ENCODE assay signal across 8 cellular contexts in genomic region chr1:89994231-89994804, GRCh38. TPM values are rescaled to one million over a fixed set of nuclear protein-coding genes. Genes with fewer than 3 reads are reported as not detected.
DNase-seq lines count a peak whose midpoint lies in the region; ATAC-seq and TF ChIP-seq lines count a peak whose summit lies in the region.

No MANE protein-coding gene starts in this region.

- H3K27me3 ChIP-seq in lung (ENCODE audit: control insufficient read depth, insufficient read depth) = no peaks in the 10 kb centered on the region

- H3K27me3 Mint-ChIP-seq in activated T-cell treated with anti-CD3 and anti-CD28 coated beads, Interleukin-2, amount 50 U/mL, for 72 hours (ENCODE audit: low read depth) = peaks cover 7% of the 10 kb centered on the region
- H3K27me3 Mint-ChIP-seq in MCF 10A (ENCODE audit: insufficient read depth, unreplicated experiment) (no peaks in the 10 kb centered on the region), type B pancreatic cell (peaks cover 3% of the 10 kb centered on the region)

- BruUV-seq in MCF 10A (replicated peaks; lab: Mats Ljungman, UMichigan) = TSS peak; percentile 86

- POLR2A ChIA-PET in MCF 10A (lab: Yijun Ruan, JAX) = interaction anchor here (0.5 to 0.9 kb wide), 7 partner anchors 29 to 181 kb away, joined by 3 to 6 read pairs (median 3); no protein-coding TSS in a partner anchor

- no peak for DNase-seq in activated T-cell treated with anti-CD3 and anti-CD28 coated beads, Interleukin-2, amount 50 U/mL, for 72 hours
- DNase-seq in activated T-cell treated with anti-CD3 and anti-CD28 coated beads for 4 hours = no peak
- DNase-seq in MCF 10A (ENCODE audit: unreplicated experiment) = no peak
- DNase-seq in lung (ENCODE audit: low spot score) = no peak
- no peak for DNase-seq in type B pancreatic cell (ENCODE audit: extremely low spot score, unreplicated experiment)
- no peak for DNase-seq in SW 1271 (lab: John Stamatoyannopoulos, UW)
- no peak for DNase-seq in DMS79 (lab: John Stamatoyannopoulos, UW)

- no peak for ATAC-seq in activated T-cell treated with anti-CD3 and anti-CD28 coated beads, Interleukin-2, amount 50 U/mL, for 72 hours (replicated peaks in 1 of 2)
- ATAC-seq in lung (ENCODE audit: insufficient read depth, low FRiP score) (no peak), HG02884 (IDR thresholded peaks at IDR 0.05; ENCODE audit: unreplicated experiment) (no peak)

- H3K4me1 Mint-ChIP-seq in activated T-cell treated with anti-CD3 and anti-CD28 coated beads, Interleukin-2, amount 50 U/mL, for 72 hours (ENCODE audit: low read depth) = peaks cover 47% of the 10 kb centered on the region
- H3K4me1 Mint-ChIP-seq in MCF 10A (ENCODE audit: insufficient read depth, unreplicated experiment) (peaks cover 36% of the 10 kb centered on the region), type B pancreatic cell (ENCODE audit: unreplicated experiment) (peaks cover 33% of the 10 kb centered on the region)

- peak overlapping the region; percentile 96 for H3K4me3 Mint-ChIP-seq in activated T-cell treated with anti-CD3 and anti-CD28 coated beads, Interleukin-2, amount 50 U/mL, for 72 hours
- H3K4me3 Mint-ChIP-seq in MCF 10A (ENCODE audit: unreplicated experiment) = peak overlapping the region; percentile 94
- peak overlapping the region; percentile 99 for H3K4me3 Mint-ChIP-seq in type B pancreatic cell

- intact Hi-C loops in MCF 10A (cut with micrococcal nuclease) = no loop called here

- peaks cover 4 to 14% of the 10 kb centered on the region in 2 donors for H3K36me3 Mint-ChIP-seq in activated T-cell treated with anti-CD3 and anti-CD28 coated beads, Interleukin-2, amount 50 U/mL, for 72 hours (ENCODE audit: insufficient read depth in 2 of 2)
- H3K36me3 Mint-ChIP-seq in MCF 10A (ENCODE audit: insufficient read depth, unreplicated experiment) = peaks cover 18% of the 10 kb centered on the region
- peaks cover 10% of the 10 kb centered on the region for H3K36me3 Mint-ChIP-seq in type B pancreatic cell

- peaks cover 1 to 7% of the 10 kb centered on the region in 2 donors for H3K4me1 ChIP-seq in lung (ENCODE audit: control insufficient read depth in 2 of 2, insufficient read depth in 2 of 2, low read length in 2 of 2)

- no peaks in the 10 kb centered on the region for H3K36me3 ChIP-seq in lung (ENCODE audit: control insufficient read depth in 2 of 2, insufficient read depth in 2 of 2, low read length in 2 of 2)

- peak overlapping the region; percentile 9 for H3K27ac Mint-ChIP-seq in activated T-cell treated with anti-CD3 and anti-CD28 coated beads, Interleukin-2, amount 50 U/mL, for 72 hours
- peak overlapping the region; percentile 96 for H3K27ac Mint-ChIP-seq in MCF 10A (ENCODE audit: low read depth, unreplicated experiment)
- H3K27ac Mint-ChIP-seq in type B pancreatic cell = peak overlapping the region; percentile 98

- 71 to 72% methylated on average over 16 of the region's 16 CpGs for WGBS in lung, 2 donors

- TF ChIP-seq CTCF in MCF 10A (IDR thresholded peaks at IDR 0.05; ENCODE audit: unreplicated experiment) (no peak), lung (IDR thresholded peaks at IDR 0.05; ENCODE audit: control extremely low read depth, extremely low read depth) (no peak), type B pancreatic cell (conservative IDR thresholded peaks at IDR 0.05) (no peak)

- no peaks in the 10 kb centered on the region for H3K9me3 ChIP-seq in lung (ENCODE audit: control insufficient read depth in 2 of 2, insufficient read depth in 1 of 2, low read length in 1 of 2)

- peak overlapping the region; percentile 99 for H3K27ac ChIP-seq in lung (ENCODE audit: low read depth in 1 of 2, low read length in 1 of 2)

- H3K9me3 Mint-ChIP-seq in activated T-cell treated with anti-CD3 and anti-CD28 coated beads, Interleukin-2, amount 50 U/mL, for 72 hours = no peaks in the 10 kb centered on the region
- H3K9me3 Mint-ChIP-seq in MCF 10A (ENCODE audit: unreplicated experiment) = no peaks in the 10 kb centered on the region
- H3K9me3 Mint-ChIP-seq in type B pancreatic cell = no peaks in the 10 kb centered on the region

- CTCF ChIA-PET in MCF 10A (lab: Yijun Ruan, JAX) = interaction anchor here (0.7 to 0.9 kb wide), 2 partner anchors 11 to 42 kb away, joined by 3 to 4 read pairs; no protein-coding TSS in a partner anchor

- peak overlapping the region; percentile 88 for H3K4me3 ChIP-seq in lung

RNA-seq across cellular contexts. Expression of gene ZNF326, which starts 0.6 kb away (rescaled TPM):
- 10 to 100 TPM; 16.4 to 20.3 TPM for total RNA-seq in activated T-cell treated with anti-CD3 and anti-CD28 coated beads, Interleukin-2, amount 50 U/mL, for 72 hours
- 28.9 and 32.9 TPM in 2 replicates for total RNA-seq in MCF 10A (2022)
- total RNA-seq in lung = 10 to 100 TPM; 18.3 to 47.1 TPM
- 1 to 10 TPM; 7.2 to 9.3 TPM for polyA plus RNA-seq in lung
- 23.5 and 39.1 TPM in 2 replicates for total RNA-seq in type B pancreatic cell (ENCODE audit: low replicate concordance)

Comparison
In these comparisons a context has a peak if more than half of its experiments do, and no peak if none do; other contexts are left out.
1. H3K27ac Mint-ChIP-seq: peak in every context shown above with its lines; median percentile 98 in type B pancreatic cell; 96 in MCF 10A; 9 in activated T-cell treated with anti-CD3 and anti-CD28 coated beads, Interleukin-2, amount 50 U/mL, for 72 hours.